1 cellular context compared by ENCODE assay signal in the genomic region with DNA sequence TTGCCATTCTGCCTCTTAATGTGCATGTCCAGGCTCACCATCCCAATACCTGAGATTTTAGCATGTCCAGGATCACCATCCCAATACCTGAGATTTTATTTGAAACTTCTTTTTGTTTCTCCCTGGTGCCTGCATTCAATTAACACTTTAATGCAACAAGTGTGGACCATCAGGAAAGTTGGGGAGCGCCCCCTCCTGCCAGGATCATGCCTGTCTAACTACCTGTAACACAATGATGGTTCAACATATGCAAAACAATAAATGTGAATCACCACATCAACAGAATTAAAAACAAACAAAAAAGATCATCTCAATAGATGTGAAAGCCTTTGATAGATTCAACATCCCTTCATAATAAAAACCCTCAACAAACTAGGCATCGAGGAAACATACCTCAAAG.
TF ChIP-seq lines count a peak whose summit lies in the region.

No MANE protein-coding gene starts in this region.

TF ChIP-seq in H1, 55 proteins besides CTCF, POLR2A, EP300 and RAD21:
- TF ChIP-seq, protein P1, sequence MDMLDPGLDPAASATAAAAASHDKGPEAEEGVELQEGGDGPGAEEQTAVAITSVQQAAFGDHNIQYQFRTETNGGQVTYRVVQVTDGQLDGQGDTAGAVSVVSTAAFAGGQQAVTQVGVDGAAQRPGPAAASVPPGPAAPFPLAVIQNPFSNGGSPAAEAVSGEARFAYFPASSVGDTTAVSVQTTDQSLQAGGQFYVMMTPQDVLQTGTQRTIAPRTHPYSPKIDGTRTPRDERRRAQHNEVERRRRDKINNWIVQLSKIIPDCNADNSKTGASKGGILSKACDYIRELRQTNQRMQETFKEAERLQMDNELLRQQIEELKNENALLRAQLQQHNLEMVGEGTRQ (IDR thresholded peaks at IDR 0.05; ENCODE audit: low read length) = no peak
- no peak for TF ChIP-seq EGR1 (IDR thresholded peaks at IDR 0.05; ENCODE audit: borderline replicate concordance, low read depth, low read length)
- no peak for TF ChIP-seq SIRT6 (IDR thresholded peaks at IDR 0.05; ENCODE audit: low read length)
- TF ChIP-seq TBP (IDR thresholded peaks at IDR 0.05; ENCODE audit: low read depth, low read length) = no peak
- no peak for TF ChIP-seq ASH2L (IDR thresholded peaks at IDR 0.05; ENCODE audit: low read length)
- TF ChIP-seq POU5F1 (IDR thresholded peaks at IDR 0.05; ENCODE audit: low read depth, low read length) = no peak
- no peak for TF ChIP-seq MAFK (IDR thresholded peaks at IDR 0.05; ENCODE audit: low read depth, low read length)
- no peak for TF ChIP-seq KDM5A (IDR thresholded peaks at IDR 0.05; ENCODE audit: low read length)
- TF ChIP-seq SUZ12 (IDR thresholded peaks at IDR 0.05; ENCODE audit: low read length) = no peak
- TF ChIP-seq CBX5 (IDR thresholded peaks at IDR 0.05; ENCODE audit: low read depth, low read length) = no peak
- no peak for TF ChIP-seq RXRA (IDR thresholded peaks at IDR 0.05; ENCODE audit: insufficient read depth, low read depth, low read length)
